In genomic region chrX:119574394-119575266, GRCh38 we compare ENCODE assay signal across 8 cellular contexts.
A peak's percentile ranks its signal among the peaks of the same experiment; 100 is the strongest.
DNase-seq lines count a peak whose midpoint lies in the region; ATAC-seq and TF ChIP-seq lines count a peak whose summit lies in the region.

TSS of gene UBE2A (plus strand) at chrX:119574563. CDS start at chrX:119574712, 149 bp downstream.

- H3K4me3 ChIP-seq in iPS-18c (ENCODE audit: insufficient read depth, low read depth, low read length), result peak within 1 kb of the TSS; percentile 71
- H3K4me3 ChIP-seq in skin epidermis, result peak within 1 kb of the TSS; percentile 60 to 78 (median 65)

- H3K27ac ChIP-seq in VCaP, result peak within 1 kb of the TSS; percentile 47; the same call in 1 of the 2 replicates
- H3K27ac ChIP-seq in skin epidermis, result peak within 1 kb of the TSS; percentile 45 to 95 (median 88)

- ATAC-seq in GM18907 (IDR thresholded peaks at IDR 0.05; ENCODE audit: unreplicated experiment), result peak; percentile 83
- ATAC-seq in HG03139 (IDR thresholded peaks at IDR 0.05; ENCODE audit: unreplicated experiment), result peak; percentile 74

- peaks cover 3% of the 10 kb centered on the region for H3K9me3 ChIP-seq in iPS-18c (ENCODE audit: control insufficient read depth, insufficient read depth, low read length)

- DNase-seq in AG08395 (ENCODE audit: low spot score) (peak; percentile 90), NCI-H2196 treated with DMSO at 0.1 percent for 48 hours (lab: John Stamatoyannopoulos, UW; ENCODE audit: unreplicated experiment) (peak; percentile 54), T47D (ENCODE audit: low read depth in 1 of 2, low spot score in 1 of 2) (peak; percentile 60 to 88)

- no peak; the same call in 1 of the 2 replicates for TF ChIP-seq CTCF in VCaP (conservative IDR thresholded peaks at IDR 0.05)

- in situ Hi-C loops in T47D (cut with HindIII; ENCODE audit: low pct_unique_long_range_greater_than_20kb, low sequenced_read_pairs), result no loop called here

Comparison
In these comparisons a context has a peak if more than half of its experiments do, and no peak if none do; other contexts are left out.
1. Peak in every context shown above with its lines: DNase-seq, ATAC-seq, H3K4me3 ChIP-seq and H3K27ac ChIP-seq.